11 cellular contexts compared by ENCODE assay signal in the genomic region with DNA sequence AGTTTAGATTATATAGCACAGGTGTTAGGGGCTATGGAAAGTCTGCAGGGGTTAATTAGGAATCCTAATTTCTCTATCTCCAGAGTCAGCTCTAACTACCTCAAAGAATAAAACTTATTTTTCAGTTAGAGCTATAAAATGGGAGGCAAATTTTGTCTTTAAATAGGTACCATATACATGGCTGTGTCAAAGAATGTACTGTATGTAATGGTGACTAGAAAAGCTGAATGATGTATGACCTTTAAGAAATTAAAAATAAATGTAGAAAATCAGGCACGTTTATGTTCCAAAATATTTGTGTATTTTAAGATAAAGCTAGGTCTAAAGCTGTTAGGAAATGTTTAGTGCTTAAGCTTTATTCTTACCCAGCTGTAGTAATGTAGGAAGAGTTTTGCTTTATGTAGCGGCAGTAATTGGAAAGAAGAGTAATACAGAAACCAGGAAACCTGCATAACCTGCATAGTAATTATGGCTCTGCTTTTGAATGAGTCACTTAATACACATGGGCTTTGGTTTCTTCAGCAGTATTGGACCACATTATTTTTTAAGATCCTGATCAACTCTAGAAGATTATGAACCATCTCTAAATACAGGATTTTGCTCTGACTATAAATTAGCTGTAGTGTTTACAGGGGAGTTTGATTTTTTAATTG.
DNase-seq lines count a peak whose midpoint lies in the region; ATAC-seq and TF ChIP-seq lines count a peak whose summit lies in the region.
"Had no signal": no experiment of that assay in that cellular context is flagged by ENCODE, and none has a peak within 500 bp of the region (broad histone marks: within the 10 kb centered on the region; RNA-seq: fewer than 3 reads in every experiment).

No MANE protein-coding gene starts in this region.

- H3K4me3 ChIP-seq in vagina, result no peak overlapping the region

- CTCF ChIA-PET in activated naive CD4-positive, alpha-beta T cell treated with anti-CD3 and anti-CD28 coated beads for 36 hours (lab: Charles Lee), result interaction anchor here (0.9 to 1.2 kb wide), 2 partner anchors 93 to 118 kb away, joined by 3 to 4 read pairs; no protein-coding TSS in a partner anchor

- H3K27me3 ChIP-seq in vagina, result no peaks in the 10 kb centered on the region

- intact Hi-C loops in activated naive CD4-positive, alpha-beta T cell treated with anti-CD3 and anti-CD28 coated beads for 36 hours (cut with micrococcal nuclease), result loop anchor here (1.0 to 2.0 kb wide), 6 partner anchors 74 to 246 kb away; no protein-coding TSS in a partner anchor
- intact Hi-C loops in activated T-helper 1 cell treated with anti-CD3 and anti-CD28 coated beads, Interleukin-12 subunit alpha, Interleukin-12 subunit beta, Interleukin-2, Interleukin-4 antibody, amounts not matched to agents 30 ng/mL and 10 ng/mL and 1 ng/mL, durations not matched to agents 14 hours and 24 hours and 36 hours (cut with micrococcal nuclease), result loop anchor here (2.0 kb wide), 2 partner anchors 118 to 176 kb away; no protein-coding TSS in a partner anchor
- intact Hi-C loops in head of caudate nucleus (cut with DNase I), result no loop called here
- intact Hi-C loops in vagina (cut with DNase I), result no loop called here

- H3K4me3 Mint-ChIP-seq in activated naive CD4-positive, alpha-beta T cell treated with anti-CD3 and anti-CD28 coated beads for 36 hours, result no peak overlapping the region
- no peak overlapping the region for H3K4me3 Mint-ChIP-seq in activated T-helper 1 cell treated with anti-CD3 and anti-CD28 coated beads, Interleukin-12 subunit alpha, Interleukin-12 subunit beta, Interleukin-2, Interleukin-4 antibody, amounts not matched to agents 30 ng/mL and 10 ng/mL and 1 ng/mL, durations not matched to agents 14 hours and 24 hours and 36 hours
- H3K4me3 Mint-ChIP-seq in stimulated activated naive B cell treated with anti-CD40 and anti-IgM and Interleukin-4, amounts not matched to agents 10 μg/mL and 1 μg/mL and 100 μg/mL, for 72 hours, result no peak overlapping the region
- H3K4me3 Mint-ChIP-seq: neural crest cell had no signal

- H3K36me3 Mint-ChIP-seq in activated naive CD4-positive, alpha-beta T cell treated with anti-CD3 and anti-CD28 coated beads for 36 hours (ENCODE audit: low read depth), result peaks cover 35% of the 10 kb centered on the region
- peaks cover 51% of the 10 kb centered on the region for H3K36me3 Mint-ChIP-seq in activated T-helper 1 cell treated with anti-CD3 and anti-CD28 coated beads, Interleukin-12 subunit alpha, Interleukin-12 subunit beta, Interleukin-2, Interleukin-4 antibody, amounts not matched to agents 30 ng/mL and 10 ng/mL and 1 ng/mL, durations not matched to agents 14 hours and 24 hours and 36 hours (ENCODE audit: low read depth)
- H3K36me3 Mint-ChIP-seq in stimulated activated naive B cell treated with anti-CD40 and anti-IgM and Interleukin-4, amounts not matched to agents 10 μg/mL and 1 μg/mL and 100 μg/mL, for 72 hours, result peaks cover 16 to 52% of the 10 kb centered on the region in 2 donors

- H3K36me3 ChIP-seq in vagina, result peaks cover 0 to 20% of the 10 kb centered on the region in 2 donors

- TF ChIP-seq CTCF in vagina (IDR thresholded peaks at IDR 0.05), result no peak

- no peak for TF ChIP-seq POLR2A in vagina (IDR thresholded peaks at IDR 0.05)

- no peaks in the 10 kb centered on the region for H3K9me3 ChIP-seq in vagina

- peak overlapping the region; percentile 73 for H3K27ac Mint-ChIP-seq in activated naive CD4-positive, alpha-beta T cell treated with anti-CD3 and anti-CD28 coated beads for 36 hours
- peak overlapping the region; percentile 84 for H3K27ac Mint-ChIP-seq in activated T-helper 1 cell treated with anti-CD3 and anti-CD28 coated beads, Interleukin-12 subunit alpha, Interleukin-12 subunit beta, Interleukin-2, Interleukin-4 antibody, amounts not matched to agents 30 ng/mL and 10 ng/mL and 1 ng/mL, durations not matched to agents 14 hours and 24 hours and 36 hours
- peak overlapping the region; percentile 84 for H3K27ac Mint-ChIP-seq in stimulated activated naive B cell treated with anti-CD40 and anti-IgM and Interleukin-4, amounts not matched to agents 10 μg/mL and 1 μg/mL and 100 μg/mL, for 72 hours

- no peak overlapping the region for H3K27ac ChIP-seq in vagina

- H3K4me1 ChIP-seq in vagina, result peaks cover 40% of the 10 kb centered on the region

- DNase-seq in activated naive CD4-positive, alpha-beta T cell treated with anti-CD3 and anti-CD28 coated beads for 36 hours, result no peak
- no peak for DNase-seq in activated naive CD4-positive, alpha-beta T cell treated with anti-CD3 and anti-CD28 coated beads, Interleukin-2, amount 50 U/mL, for 16 hours
- DNase-seq in activated T-helper 1 cell treated with anti-CD3 and anti-CD28 coated beads, Interleukin-12 subunit alpha, Interleukin-12 subunit beta, Interleukin-2, Interleukin-4 antibody, amounts not matched to agents 30 ng/mL and 10 ng/mL and 1 ng/mL, durations not matched to agents 14 hours and 24 hours and 36 hours (ENCODE audit: low spot score), result no peak
- DNase-seq in stimulated activated naive B cell treated with anti-CD40 and anti-IgM and Interleukin-4, amounts not matched to agents 10 μg/mL and 1 μg/mL and 100 μg/mL, for 72 hours, result no peak
- no peak for DNase-seq in head of caudate nucleus
- no peak for DNase-seq in vagina (ENCODE audit: extremely low spot score in 2 of 2)
- no peak for DNase-seq in activated CD4-positive, alpha-beta T cell treated with anti-CD3 and anti-CD28 coated beads, Interleukin-2, amount 50 U/mL, for 48 hours
- DNase-seq: central memory CD4-positive, alpha-beta T cell; NCI-H82 had no signal

- peak; percentile 77 for ATAC-seq in HG03039 (IDR thresholded peaks at IDR 0.05; ENCODE audit: unreplicated experiment)
- ATAC-seq in stimulated activated naive B cell treated with anti-CD40 and anti-IgM and Interleukin-4, amounts not matched to agents 10 μg/mL and 1 μg/mL and 100 μg/mL, for 72 hours (replicated peaks), result peak; percentile 93 to 96

- H3K9me3 Mint-ChIP-seq in activated naive CD4-positive, alpha-beta T cell treated with anti-CD3 and anti-CD28 coated beads for 36 hours, result no peaks in the 10 kb centered on the region
- no peaks in the 10 kb centered on the region for H3K9me3 Mint-ChIP-seq in activated T-helper 1 cell treated with anti-CD3 and anti-CD28 coated beads, Interleukin-12 subunit alpha, Interleukin-12 subunit beta, Interleukin-2, Interleukin-4 antibody, amounts not matched to agents 30 ng/mL and 10 ng/mL and 1 ng/mL, durations not matched to agents 14 hours and 24 hours and 36 hours
- no peaks in the 10 kb centered on the region for H3K9me3 Mint-ChIP-seq in stimulated activated naive B cell treated with anti-CD40 and anti-IgM and Interleukin-4, amounts not matched to agents 10 μg/mL and 1 μg/mL and 100 μg/mL, for 72 hours
- H3K9me3 Mint-ChIP-seq: neural crest cell had no signal

- H3K27me3 Mint-ChIP-seq in activated naive CD4-positive, alpha-beta T cell treated with anti-CD3 and anti-CD28 coated beads for 36 hours (ENCODE audit: low read depth), result no peaks in the 10 kb centered on the region
- H3K27me3 Mint-ChIP-seq in activated T-helper 1 cell treated with anti-CD3 and anti-CD28 coated beads, Interleukin-12 subunit alpha, Interleukin-12 subunit beta, Interleukin-2, Interleukin-4 antibody, amounts not matched to agents 30 ng/mL and 10 ng/mL and 1 ng/mL, durations not matched to agents 14 hours and 24 hours and 36 hours (ENCODE audit: insufficient read depth), result no peaks in the 10 kb centered on the region
- no peaks in the 10 kb centered on the region for H3K27me3 Mint-ChIP-seq in stimulated activated naive B cell treated with anti-CD40 and anti-IgM and Interleukin-4, amounts not matched to agents 10 μg/mL and 1 μg/mL and 100 μg/mL, for 72 hours

- H3K4me1 Mint-ChIP-seq in activated naive CD4-positive, alpha-beta T cell treated with anti-CD3 and anti-CD28 coated beads for 36 hours (ENCODE audit: low read depth), result peaks cover 59% of the 10 kb centered on the region
- peaks cover 52% of the 10 kb centered on the region for H3K4me1 Mint-ChIP-seq in activated T-helper 1 cell treated with anti-CD3 and anti-CD28 coated beads, Interleukin-12 subunit alpha, Interleukin-12 subunit beta, Interleukin-2, Interleukin-4 antibody, amounts not matched to agents 30 ng/mL and 10 ng/mL and 1 ng/mL, durations not matched to agents 14 hours and 24 hours and 36 hours (ENCODE audit: low read depth)
- H3K4me1 Mint-ChIP-seq in stimulated activated naive B cell treated with anti-CD40 and anti-IgM and Interleukin-4, amounts not matched to agents 10 μg/mL and 1 μg/mL and 100 μg/mL, for 72 hours, result peaks cover 10 to 14% of the 10 kb centered on the region in 2 donors
- H3K4me1 Mint-ChIP-seq: neural crest cell had no signal

Comparison
In these comparisons a context has a peak if more than half of its experiments do, and no peak if none do; other contexts are left out.
1. intact Hi-C loops: an anchor here in activated naive CD4-positive, alpha-beta T cell treated with anti-CD3 and anti-CD28 coated beads for 36 hours (1.0 to 2.0 kb wide) and activated T-helper 1 cell treated with anti-CD3 and anti-CD28 coated beads, Interleukin-12 subunit alpha, Interleukin-12 subunit beta, Interleukin-2, Interleukin-4 antibody, amounts not matched to agents 30 ng/mL and 10 ng/mL and 1 ng/mL, durations not matched to agents 14 hours and 24 hours and 36 hours (2.0 kb wide); none called in head of caudate nucleus and vagina.